Comparison of ENCODE assay signal across 23 cellular contexts in genomic region chr11:38814670-38815069, GRCh38.
DNase-seq lines count a peak whose midpoint lies in the region; ATAC-seq, FAIRE-seq and TF ChIP-seq lines count a peak whose summit lies in the region.
"Had no signal": no experiment of that assay in that cellular context is flagged by ENCODE, and none has a peak within 500 bp of the region (broad histone marks: within the 10 kb centered on the region; RNA-seq: fewer than 3 reads in every experiment).

No MANE protein-coding gene starts in this region.

- H3K4me2 ChIP-seq in PC-3 (ENCODE audit: low read length) = peak overlapping the region; percentile 66
- H3K4me2 ChIP-seq: KMS-11 had no signal

- peak overlapping the region; percentile 71 for H3K27ac ChIP-seq in PC-3 (ENCODE audit: low read length)
- H3K27ac ChIP-seq: GM23248, heart right ventricle, KMS-11, thoracic aorta had no signal

- intact Hi-C loops in PC-3 (cut with micrococcal nuclease) = loop anchor here (10.0 kb wide), 1 partner anchor 120 kb away; no protein-coding TSS in a partner anchor

- peak; percentile 99 for ATAC-seq in PC-3
- ATAC-seq: heart right ventricle; naive thymus-derived CD4-positive, alpha-beta T cell; T-helper 17 cell had no signal

- no TSS peak for BruUV-seq in PC-3 (replicated peaks; lab: Mats Ljungman, UMichigan)

- H3K9ac ChIP-seq in PC-3 (ENCODE audit: low read length) = no peak overlapping the region
- H3K9ac ChIP-seq: GM23248, KMS-11 had no signal

- peak overlapping the region; percentile 54; the same call in 1 of the 2 replicates for H2AFZ ChIP-seq in PC-3 (ENCODE audit: low read length)
- H2AFZ ChIP-seq: GM23248 had no signal

- DNase-seq in H4 (ENCODE audit: low spot score) (peak; percentile 29), PC-3 (peak; percentile 83), bronchial epithelial cell (ENCODE audit: low read depth) (peak; percentile 70), retinal pigment epithelial cell (ENCODE audit: low read depth) (peak; percentile 43), DMS 273 (lab: John Stamatoyannopoulos, UW; ENCODE audit: unreplicated experiment) (no peak), DMS114 treated with DMSO at 0.1 percent for 48 hours (lab: John Stamatoyannopoulos, UW; ENCODE audit: unreplicated experiment) (no peak)
- DNase-seq in activated CD4-positive, alpha-beta T cell treated with anti-CD3 and anti-CD28 coated beads for 1 hour = no peak
- no peak for DNase-seq in stimulated activated CD4-positive, alpha-beta T cell treated with anti-CD3 and anti-CD28 coated beads, Interleukin-12 subunit alpha, Interleukin-12 subunit beta, amount 100 ng/mL, for 4 hours
- DNase-seq: activated CD4-positive, alpha-beta T cell treated with anti-CD3 and anti-CD28 coated beads for 48 hours; activated naive CD4-positive, alpha-beta T cell treated with anti-CD3 and anti-CD28 coated beads, Interleukin-2, amount 10 ng/mL, durations not matched to agents 7 days and 5 days; central memory CD4-positive, alpha-beta T cell; dermis blood vessel endothelial cell; GDM1; GM23248; heart right ventricle; naive thymus-derived CD4-positive, alpha-beta T cell; NCI-H524; occipital lobe; stimulated activated CD4-positive, alpha-beta T cell treated with anti-CD3 and anti-CD28 coated beads, Interleukin-4, amount 100 ng/mL, for 24 hours; stimulated activated naive CD4-positive, alpha-beta T cell; T-helper 17 cell had no signal

- no peaks in the 10 kb centered on the region for H3K9me3 ChIP-seq in PC-3 (ENCODE audit: low read length)
- H3K9me3 ChIP-seq: thoracic aorta had no signal

- no peaks in the 10 kb centered on the region for H3K36me3 ChIP-seq in PC-3 (ENCODE audit: low read depth, low read length)
- H3K36me3 ChIP-seq in bronchial epithelial cell (ENCODE audit: control insufficient read depth, insufficient read depth, low read length) = no peaks in the 10 kb centered on the region
- H3K36me3 ChIP-seq: heart right ventricle, thoracic aorta had no signal

- CTCF ChIA-PET in PC-3 (lab: Charles Lee) = no interaction called here

- no peak for FAIRE-seq in bronchial epithelial cell (lab: Jason Lieb, UNC)

- H3K79me2 ChIP-seq in PC-3 (ENCODE audit: low read length) = no peaks in the 10 kb centered on the region

- POLR2A ChIA-PET in PC-3 (lab: Charles Lee; ENCODE audit: unreplicated experiment) = interaction anchor here (0.5 to 0.6 kb wide), 2 partner anchors 448 to 1024 kb away, joined by 3 read pairs; no protein-coding TSS in a partner anchor

- TF ChIP-seq CTCF in PC-3 (conservative IDR thresholded peaks at IDR 0.05; ENCODE audit: low read depth, low read length) (no peak), bronchial epithelial cell (IDR thresholded peaks at IDR 0.05; ENCODE audit: insufficient read depth, low read length, severe bottlenecking) (no peak), retinal pigment epithelial cell (conservative IDR thresholded peaks at IDR 0.05; ENCODE audit: low read depth, low read length) (no peak)

- no peaks in the 10 kb centered on the region for H3F3A ChIP-seq in PC-3 (ENCODE audit: low read length, unreplicated experiment)

- no peaks in the 10 kb centered on the region for H3K27me3 ChIP-seq in PC-3 (ENCODE audit: low read length)
- H3K27me3 ChIP-seq in bronchial epithelial cell (ENCODE audit: control insufficient read depth, insufficient read depth, low read length) = no peaks in the 10 kb centered on the region
- H3K27me3 ChIP-seq: heart right ventricle had no signal

- no peaks in the 10 kb centered on the region for H4K20me1 ChIP-seq in PC-3 (ENCODE audit: low read length)

- no peaks in the 10 kb centered on the region for H3K9me2 ChIP-seq in PC-3 (replicated peaks; ENCODE audit: low read length)

- no peak overlapping the region for H3K4me3 ChIP-seq in PC-3 (ENCODE audit: low read length)
- no peak overlapping the region for H3K4me3 ChIP-seq in bronchial epithelial cell (ENCODE audit: low read depth, low read length)
- no peak overlapping the region for H3K4me3 ChIP-seq in retinal pigment epithelial cell (ENCODE audit: low read length)
- H3K4me3 ChIP-seq: GM23248, heart right ventricle, thoracic aorta had no signal

- peaks cover 14% of the 10 kb centered on the region for H3K4me1 ChIP-seq in PC-3 (ENCODE audit: insufficient read depth, low read length)
- H3K4me1 ChIP-seq: heart right ventricle had no signal

Comparison
In these comparisons a context has a peak if more than half of its experiments do, and no peak if none do; other contexts are left out.
1. DNase-seq: peak in H4 (single experiment), PC-3 (single experiment), bronchial epithelial cell (single experiment) and retinal pigment epithelial cell (single experiment); none in DMS 273 (single experiment), activated CD4-positive, alpha-beta T cell treated with anti-CD3 and anti-CD28 coated beads for 1 hour (single experiment), DMS114 treated with DMSO at 0.1 percent for 48 hours (single experiment) and stimulated activated CD4-positive, alpha-beta T cell treated with anti-CD3 and anti-CD28 coated beads, Interleukin-12 subunit alpha, Interleukin-12 subunit beta, amount 100 ng/mL, for 4 hours (single experiment).